In genomic region chr13:59728896-59729545, GRCh38 we compare ENCODE assay signal across 19 cellular contexts.
A peak's percentile ranks its signal among the peaks of the same experiment; 100 is the strongest.
DNase-seq lines count a peak whose midpoint lies in the region; ATAC-seq and TF ChIP-seq lines count a peak whose summit lies in the region.
"Had no signal": no experiment of that assay in that cellular context is flagged by ENCODE, and none has a peak within 500 bp of the region (broad histone marks: within the 10 kb centered on the region; RNA-seq: fewer than 3 reads in every experiment).

No MANE protein-coding gene starts in this region.

- H3K9me2 ChIP-seq in GM23338 (ENCODE audit: insufficient read depth), result no peaks in the 10 kb centered on the region

- no peaks in the 10 kb centered on the region for H3K79me2 ChIP-seq in GM23338 (replicated peaks; ENCODE audit: insufficient read depth)

- H3K4me3 ChIP-seq in GM23338, result no peak overlapping the region
- no peak overlapping the region for H3K4me3 ChIP-seq in body of pancreas
- H3K4me3 ChIP-seq: A549, K562, SJCRH30 had no signal

- no peaks in the 10 kb centered on the region for H3K36me3 ChIP-seq in GM23338 (ENCODE audit: insufficient read depth)
- H3K36me3 ChIP-seq in body of pancreas (replicated peaks in 1 of 2; ENCODE audit: insufficient read depth in 1 of 2, low read depth in 2 of 2), result no peaks in the 10 kb centered on the region

- no peaks in the 10 kb centered on the region for H3K36me3 Mint-ChIP-seq in GM23338 (ENCODE audit: low read depth)
- no peaks in the 10 kb centered on the region for H3K36me3 Mint-ChIP-seq in chondrocyte (ENCODE audit: low read depth)

- H3K4me1 Mint-ChIP-seq in GM23338, result peaks cover 3% of the 10 kb centered on the region; the same call in 1 of the 3 replicates
- peaks cover 9% of the 10 kb centered on the region for H3K4me1 Mint-ChIP-seq in chondrocyte (ENCODE audit: low read depth)

- no peak overlapping the region for H3K4me3 Mint-ChIP-seq in GM23338
- H3K4me3 Mint-ChIP-seq in chondrocyte (ENCODE audit: unreplicated experiment), result no peak overlapping the region

- H3K27ac Mint-ChIP-seq in GM23338 (0 out of 2 replicates have a peak overlapping the region, but pooled peaks have one; percentile 67), chondrocyte (ENCODE audit: unreplicated experiment) (peak overlapping the region; percentile 8)

- TF ChIP-seq CTCF in GM23338 (conservative IDR thresholded peaks at IDR 0.05; ENCODE audit: low read depth in 2 of 2) (no peak), chondrocyte (IDR thresholded peaks at IDR 0.05) (no peak), body of pancreas (IDR thresholded peaks at IDR 0.05) (no peak)

- H3K9me3 ChIP-seq in body of pancreas, result no peaks in the 10 kb centered on the region
- H3K9me3 ChIP-seq: A549, SJCRH30 had no signal

- intact Hi-C loops in body of pancreas (cut with DNase I), result no loop called here

- H2AFZ ChIP-seq in GM23338, result no peak overlapping the region

- H3K4me1 ChIP-seq in GM23338 (ENCODE audit: insufficient read depth) (no peaks in the 10 kb centered on the region), body of pancreas (no peaks in the 10 kb centered on the region)
- H3K4me1 ChIP-seq: A549, SJCRH30 had no signal

- no peak for TF ChIP-seq POLR2A in body of pancreas (IDR thresholded peaks at IDR 0.05)

- H3K27me3 ChIP-seq in GM23338 (ENCODE audit: insufficient read depth) (no peaks in the 10 kb centered on the region), body of pancreas (no peaks in the 10 kb centered on the region)
- H3K27me3 ChIP-seq: SJCRH30 had no signal

- 66 to 69% methylated on average over 3 of the region's 3 CpGs for WGBS in body of pancreas, 2 donors

- H4K20me1 ChIP-seq in GM23338 (replicated peaks; ENCODE audit: insufficient read depth), result no peaks in the 10 kb centered on the region

- no peaks in the 10 kb centered on the region for H3K9me3 Mint-ChIP-seq in GM23338
- no peaks in the 10 kb centered on the region for H3K9me3 Mint-ChIP-seq in chondrocyte (ENCODE audit: low read depth)

- H3K27me3 Mint-ChIP-seq in GM23338 (ENCODE audit: insufficient read depth, low read depth, poor library complexity) (no peaks in the 10 kb centered on the region), chondrocyte (ENCODE audit: low read depth) (no peaks in the 10 kb centered on the region)

- H3F3A ChIP-seq in GM23338 (replicated peaks; ENCODE audit: low read depth), result no peaks in the 10 kb centered on the region

- ATAC-seq in GM23338 (no peak), body of pancreas (no peak)
- ATAC-seq: A549, K562, PC-3 had no signal

- H3K27ac ChIP-seq in GM23338 (ENCODE audit: low read depth) (no peak overlapping the region), body of pancreas (no peak overlapping the region)
- H3K27ac ChIP-seq: A549, C4-2B, RWPE1, SJCRH30 had no signal

- DNase-seq in GM23338 (ENCODE audit: low spot score) (no peak), NCI-H748 treated with DMSO at 0.1 percent for 48 hours (lab: John Stamatoyannopoulos, UW) (peak; percentile 8), chondrocyte (ENCODE audit: low spot score) (no peak), renal cortical epithelial cell (ENCODE audit: low read depth) (peak; percentile 48), body of pancreas (no peak)
- no peak for DNase-seq in activated CD4-positive, CD25-positive, alpha-beta regulatory T cell treated with anti-CD3 and anti-CD28 coated beads, Interleukin-2, amount 50 U/mL, for 72 hours
- no peak for DNase-seq in stimulated activated CD4-positive, alpha-beta T cell treated with anti-CD3 and anti-CD28 coated beads, Interleukin-2, amount 100 ng/mL, for 24 hours
- DNase-seq: COR-L47, DMS153, GOT3, NCI-H1694 treated with DMSO at 0.1 percent for 48 hours, NCI-H226, NCI-H526, PC-3 had no signal

- no peak overlapping the region for H3K4me2 ChIP-seq in GM23338
- H3K4me2 ChIP-seq: A549 had no signal

TF ChIP-seq in GM23338, 12 proteins besides CTCF, POLR2A, EP300 and RAD21 (continues in another document):
- TF ChIP-seq ETS1 (IDR thresholded peaks at IDR 0.05) (no peak), POLR2AphosphoS5 (IDR thresholded peaks at IDR 0.05; ENCODE audit: low read depth) (no peak), REST (IDR thresholded peaks at IDR 0.05; ENCODE audit: unreplicated experiment) (no peak), ZNF114 (CRISPR knock-in tag; IDR thresholded peaks at IDR 0.05) (no peak), STAT1 (IDR thresholded peaks at IDR 0.05; ENCODE audit: unreplicated experiment) (no peak), ZNF331 (CRISPR knock-in tag; IDR thresholded peaks at IDR 0.05; ENCODE audit: low read depth) (no peak), NANOG (IDR thresholded peaks at IDR 0.05; ENCODE audit: borderline replicate concordance) (no peak), CREB1 (CRISPR knock-in tag; IDR thresholded peaks at IDR 0.05; ENCODE audit: low read depth) (no peak), JUNB (IDR thresholded peaks at IDR 0.05; ENCODE audit: unreplicated experiment) (no peak), EZH2phosphoT487 (IDR thresholded peaks at IDR 0.05; ENCODE audit: unreplicated experiment) (no peak)

Comparison
In these comparisons a context has a peak if more than half of its experiments do, and no peak if none do; other contexts are left out.
1. DNase-seq: peak in NCI-H748 treated with DMSO at 0.1 percent for 48 hours (single experiment) and renal cortical epithelial cell (single experiment); none in GM23338 (single experiment), chondrocyte (single experiment), body of pancreas (0 of 4), activated CD4-positive, CD25-positive, alpha-beta regulatory T cell treated with anti-CD3 and anti-CD28 coated beads, Interleukin-2, amount 50 U/mL, for 72 hours (single experiment) and stimulated activated CD4-positive, alpha-beta T cell treated with anti-CD3 and anti-CD28 coated beads, Interleukin-2, amount 100 ng/mL, for 24 hours (0 of 2).